Comparison of ENCODE assay signal across 1 cellular context in the genomic region with DNA sequence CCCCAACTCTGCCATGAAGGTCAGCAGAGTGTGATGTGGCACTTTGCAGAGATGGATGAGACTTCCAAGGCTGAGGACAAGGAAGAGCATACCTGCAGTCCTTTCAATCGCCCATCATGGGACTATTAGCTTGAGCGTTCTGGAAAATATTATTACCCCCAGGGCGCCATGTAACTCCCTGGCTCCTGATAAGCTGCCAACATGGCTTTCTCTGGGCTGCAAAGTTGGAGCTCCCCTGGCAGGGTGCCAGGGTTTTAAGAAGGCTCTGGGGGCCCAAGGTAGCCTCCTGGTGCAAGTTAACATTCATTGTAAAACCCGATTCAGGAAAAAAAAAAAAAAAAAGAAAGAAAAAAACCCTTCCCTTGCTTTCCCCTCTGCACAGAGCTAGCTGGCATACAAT.
TF ChIP-seq lines count a peak whose summit lies in the region.

No MANE protein-coding gene starts in this region.

TF ChIP-seq in HEK293, 187 proteins besides CTCF, POLR2A, EP300 and RAD21 (continued from another document):
- TF ChIP-seq, protein P1, sequence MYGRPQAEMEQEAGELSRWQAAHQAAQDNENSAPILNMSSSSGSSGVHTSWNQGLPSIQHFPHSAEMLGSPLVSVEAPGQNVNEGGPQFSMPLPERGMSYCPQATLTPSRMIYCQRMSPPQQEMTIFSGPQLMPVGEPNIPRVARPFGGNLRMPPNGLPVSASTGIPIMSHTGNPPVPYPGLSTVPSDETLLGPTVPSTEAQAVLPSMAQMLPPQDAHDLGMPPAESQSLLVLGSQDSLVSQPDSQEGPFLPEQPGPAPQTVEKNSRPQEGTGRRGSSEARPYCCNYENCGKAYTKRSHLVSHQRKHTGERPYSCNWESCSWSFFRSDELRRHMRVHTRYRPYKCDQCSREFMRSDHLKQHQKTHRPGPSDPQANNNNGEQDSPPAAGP (tag by site-specific recombination; IDR thresholded peaks at IDR 0.05) = no peak
- 0 out of 2 replicates have a peak, but pooled peaks have one; percentile 27 for TF ChIP-seq ZBTB11 (tag by site-specific recombination; conservative IDR thresholded peaks at IDR 0.05; ENCODE audit: low read depth)
- TF ChIP-seq, protein P2, sequence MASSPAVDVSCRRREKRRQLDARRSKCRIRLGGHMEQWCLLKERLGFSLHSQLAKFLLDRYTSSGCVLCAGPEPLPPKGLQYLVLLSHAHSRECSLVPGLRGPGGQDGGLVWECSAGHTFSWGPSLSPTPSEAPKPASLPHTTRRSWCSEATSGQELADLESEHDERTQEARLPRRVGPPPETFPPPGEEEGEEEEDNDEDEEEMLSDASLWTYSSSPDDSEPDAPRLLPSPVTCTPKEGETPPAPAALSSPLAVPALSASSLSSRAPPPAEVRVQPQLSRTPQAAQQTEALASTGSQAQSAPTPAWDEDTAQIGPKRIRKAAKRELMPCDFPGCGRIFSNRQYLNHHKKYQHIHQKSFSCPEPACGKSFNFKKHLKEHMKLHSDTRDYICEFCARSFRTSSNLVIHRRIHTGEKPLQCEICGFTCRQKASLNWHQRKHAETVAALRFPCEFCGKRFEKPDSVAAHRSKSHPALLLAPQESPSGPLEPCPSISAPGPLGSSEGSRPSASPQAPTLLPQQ (tag by site-specific recombination; IDR thresholded peaks at IDR 0.05) = peak; percentile 42; the same call in 1 of the 2 replicates
- TF ChIP-seq ZNF610 (tag by site-specific recombination; IDR thresholded peaks at IDR 0.05; ENCODE audit: borderline replicate concordance) = no peak
- no peak for TF ChIP-seq ZNF580 (tag by site-specific recombination; IDR thresholded peaks at IDR 0.05)
- no peak for TF ChIP-seq ZNF629 (tag by site-specific recombination; IDR thresholded peaks at IDR 0.05)
- 0 out of 2 replicates have a peak, but pooled peaks have one; percentile 44 for TF ChIP-seq ZNF37A (tag by site-specific recombination; IDR thresholded peaks at IDR 0.05)
- peak; percentile 40; the same call in 1 of the 2 replicates for TF ChIP-seq KLF10 (tag by site-specific recombination; IDR thresholded peaks at IDR 0.05)
- TF ChIP-seq ZBTB44 (tag by site-specific recombination; IDR thresholded peaks at IDR 0.05) = peak; percentile 72; the same call in 1 of the 2 replicates
- TF ChIP-seq ZIC2 (tag by site-specific recombination; IDR thresholded peaks at IDR 0.05) = peak; percentile 34; the same call in 1 of the 2 replicates
- 0 out of 2 replicates have a peak, but pooled peaks have one; percentile 72 for TF ChIP-seq ZNF660 (tag by site-specific recombination; IDR thresholded peaks at IDR 0.05)
- 0 out of 2 replicates have a peak, but pooled peaks have one; percentile 50 for TF ChIP-seq ZNF174 (tag by site-specific recombination; IDR thresholded peaks at IDR 0.05)
